In the genomic region with DNA sequence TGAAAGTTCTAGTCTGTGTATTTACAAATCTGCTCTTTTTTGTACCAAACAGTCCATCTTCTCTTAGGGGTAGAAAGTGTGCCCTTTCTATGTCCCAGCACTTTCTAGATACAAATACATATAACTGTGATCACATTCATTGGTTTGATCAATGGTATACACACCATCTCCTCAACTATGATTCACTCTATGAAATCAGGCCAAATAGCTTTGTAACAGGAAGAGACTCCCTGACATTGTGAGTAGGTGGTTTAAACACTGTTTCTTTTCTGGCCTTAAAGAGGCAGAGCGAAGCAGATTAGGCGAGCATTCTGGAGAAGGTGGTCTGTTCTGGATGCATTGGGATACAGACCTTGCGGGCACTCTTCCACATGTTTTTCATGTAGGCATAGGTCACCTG, we compare ENCODE assay signal across 20 cellular contexts. TPM values are rescaled to one million over a fixed set of nuclear protein-coding genes. Genes with fewer than 3 reads are reported as not detected.
DNase-seq lines count a peak whose midpoint lies in the region; ATAC-seq and TF ChIP-seq lines count a peak whose summit lies in the region.
"Had no signal": no experiment of that assay in that cellular context is flagged by ENCODE, and none has a peak within 500 bp of the region (broad histone marks: within the 10 kb centered on the region; RNA-seq: fewer than 3 reads in every experiment).

No MANE protein-coding gene starts in this region.

- no peaks in the 10 kb centered on the region for H3K9me3 Mint-ChIP-seq in nephron progenitor cell
- H3K9me3 Mint-ChIP-seq: CD4-positive, alpha-beta memory T cell; effector memory CD8-positive, alpha-beta T cell had no signal

- H3K36me3 ChIP-seq in Panc1 (ENCODE audit: control insufficient read depth, insufficient read depth, low read length): peaks cover 13% of the 10 kb centered on the region
- peaks cover 77% of the 10 kb centered on the region for H3K36me3 ChIP-seq in lower lobe of right lung

- peak overlapping the region; percentile 56 for H3K27ac Mint-ChIP-seq in nephron progenitor cell

- peak; percentile 68 for DNase-seq in ELR (ENCODE audit: low read depth)
- DNase-seq in Panc1 (ENCODE audit: low read depth, low spot score): no peak
- DNase-seq in cardiac fibroblast (ENCODE audit: low read depth in 2 of 2): peak; percentile 48 to 53
- DNase-seq in nephron progenitor cell: no peak
- no peak for DNase-seq in activated CD4-positive, CD25-positive, alpha-beta regulatory T cell treated with anti-CD3 and anti-CD28 coated beads, Interleukin-2, amount 50 U/mL, for 72 hours
- DNase-seq in HPDE6-E6E7 (ENCODE audit: extremely low spot score): no peak
- no peak for DNase-seq in lower lobe of right lung
- DNase-seq: activated T-cell treated with anti-CD3 and anti-CD28 coated beads, Interleukin-2, amount 50 U/mL, for 1 hour; CD4-positive, alpha-beta memory T cell; effector memory CD8-positive, alpha-beta T cell; kidney; MM.1S; NCI-H2029 treated with DMSO at 0.1 percent for 48 hours; NCI-H69; RPMI8226 had no signal

- CTCF ChIA-PET in Panc1 (lab: Charles Lee): no interaction called here

- peaks cover 47% of the 10 kb centered on the region for H3K36me3 Mint-ChIP-seq in nephron progenitor cell (ENCODE audit: low read depth)

- H3K4me3 Mint-ChIP-seq in nephron progenitor cell: no peak overlapping the region
- H3K4me3 Mint-ChIP-seq: CD4-positive, alpha-beta memory T cell; effector memory CD8-positive, alpha-beta T cell had no signal

- POLR2A ChIA-PET in Panc1 (lab: Charles Lee): no interaction called here

- TF ChIP-seq CTCF in Panc1 (IDR thresholded peaks at IDR 0.05) (no peak), cardiac fibroblast (IDR thresholded peaks at IDR 0.05; ENCODE audit: low read depth, low read length) (no peak), nephron progenitor cell (IDR thresholded peaks at IDR 0.05) (no peak), lower lobe of right lung (IDR thresholded peaks at IDR 0.05) (no peak)

- H3K27me3 Mint-ChIP-seq in nephron progenitor cell (ENCODE audit: low read depth, poor library complexity): no peaks in the 10 kb centered on the region
- H3K27me3 Mint-ChIP-seq: CD4-positive, alpha-beta memory T cell; effector memory CD8-positive, alpha-beta T cell had no signal

- H3K4me3 ChIP-seq in Panc1 (ENCODE audit: low read depth in 2 of 2, low read length in 2 of 2) (no peak overlapping the region), cardiac fibroblast (replicated peaks in 1 of 2; ENCODE audit: low read depth in 2 of 2, low read length in 2 of 2) (no peak overlapping the region), lower lobe of right lung (no peak overlapping the region)
- H3K4me3 ChIP-seq: ascending aorta had no signal

- in situ Hi-C loops in Panc1 (cut with HindIII; ENCODE audit: low pct_unique_long_range_greater_than_20kb, low sequenced_read_pairs): no loop called here

- H3K4me1 ChIP-seq in Panc1 (ENCODE audit: control insufficient read depth, insufficient read depth, low read length) (peaks cover 17% of the 10 kb centered on the region), lower lobe of right lung (no peaks in the 10 kb centered on the region)

- intact Hi-C loops in Panc1 (cut with micrococcal nuclease; ENCODE audit: unreplicated experiment) (no loop called here), lower lobe of right lung (cut with DNase I) (no loop called here)

- ATAC-seq in Panc1 (no peak), lower lobe of right lung (no peak), GM19351 (IDR thresholded peaks at IDR 0.05; ENCODE audit: unreplicated experiment) (no peak)
- ATAC-seq: activated CD4-positive, CD25-positive, alpha-beta regulatory T cell treated with anti-CD3 and anti-CD28 coated beads, Interleukin-2, amount 50 U/mL, for 24 hours; effector memory CD8-positive, alpha-beta T cell had no signal

- no TSS peak for BruUV-seq in Panc1 (replicated peaks; lab: Mats Ljungman, UMichigan)

- H3K9me3 ChIP-seq in Panc1 (ENCODE audit: control insufficient read depth, insufficient read depth, low read depth, low read length) (no peaks in the 10 kb centered on the region), lower lobe of right lung (no peaks in the 10 kb centered on the region)
- H3K9me3 ChIP-seq: ascending aorta had no signal

- H3K27ac ChIP-seq in Panc1 (ENCODE audit: low read length) (peak overlapping the region; percentile 78), lower lobe of right lung (no peak overlapping the region)
- H3K27ac ChIP-seq: ascending aorta had no signal

- H3K27me3 ChIP-seq in Panc1 (ENCODE audit: control insufficient read depth, insufficient read depth, low read length): no peaks in the 10 kb centered on the region
- no peaks in the 10 kb centered on the region for H3K27me3 ChIP-seq in lower lobe of right lung (ENCODE audit: low read depth)
- H3K27me3 ChIP-seq: ascending aorta had no signal

- no peaks in the 10 kb centered on the region for H3K4me1 Mint-ChIP-seq in nephron progenitor cell
- H3K4me1 Mint-ChIP-seq: CD4-positive, alpha-beta memory T cell had no signal

RNA-seq across cellular contexts. Expression of gene EXOSC10, which starts 39.3 kb away (rescaled TPM):
- 93.1 TPM for total RNA-seq in Panc1 (2021; ENCODE audit: unreplicated experiment)
- 67.5 TPM for polyA plus RNA-seq in Panc1 (2012; ENCODE audit: insufficient read length)
- total RNA-seq in lower lobe of right lung: 47.7 TPM

RNA-seq across cellular contexts. Expression of gene ANGPTL7, which starts 50.2 kb away (rescaled TPM):
- total RNA-seq in Panc1 (2021; ENCODE audit: unreplicated experiment): not detected
- polyA plus RNA-seq in Panc1 (2012; ENCODE audit: insufficient read length): not detected
- total RNA-seq in lower lobe of right lung: 0.80 TPM
- total RNA-seq: CD4-positive, alpha-beta memory T cell; Daoy; T-helper 1 cell treated with Interleukin-12 subunit alpha and Interleukin-12 subunit beta and Interleukin-4 antibody, amounts not matched to agents 30 ng/mL and 1 ng/mL, for 36 hours had no signal
- polyA plus RNA-seq: CD4-positive, alpha-beta memory T cell had no signal

Comparison
In these comparisons a context has a peak if more than half of its experiments do, and no peak if none do; other contexts are left out.
1. DNase-seq: peak in ELR (single experiment) and cardiac fibroblast (2 of 2); none in Panc1 (single experiment), nephron progenitor cell (single experiment), activated CD4-positive, CD25-positive, alpha-beta regulatory T cell treated with anti-CD3 and anti-CD28 coated beads, Interleukin-2, amount 50 U/mL, for 72 hours (single experiment), HPDE6-E6E7 (single experiment) and lower lobe of right lung (single experiment).